ENCODE assay signal across 9 cellular contexts in genomic region chr20:46040902-46041535, GRCh38. TPM values are rescaled to one million over a fixed set of nuclear protein-coding genes. Genes with fewer than 3 reads are reported as not detected.
DNase-seq lines count a peak whose midpoint lies in the region; ATAC-seq and TF ChIP-seq lines count a peak whose summit lies in the region.
"Had no signal": no experiment of that assay in that cellular context is flagged by ENCODE, and none has a peak within 500 bp of the region (broad histone marks: within the 10 kb centered on the region; RNA-seq: fewer than 3 reads in every experiment).

No MANE protein-coding gene starts in this region.

- H4K91ac ChIP-seq in H9 (ENCODE audit: insufficient read length, low read depth, low read length) = no peak overlapping the region

- H3K27me3 ChIP-seq in H9 (ENCODE audit: insufficient read depth, low read length) = peaks cover 3% of the 10 kb centered on the region; the same call in 1 of the 2 replicates
- no peaks in the 10 kb centered on the region for H3K27me3 ChIP-seq in SJCRH30
- H3K27me3 ChIP-seq in aorta (ENCODE audit: control insufficient read depth in 1 of 2, insufficient read depth in 2 of 2, low read length in 1 of 2) = no peaks in the 10 kb centered on the region

- no peaks in the 10 kb centered on the region for H3K36me3 Mint-ChIP-seq in H9 (ENCODE audit: insufficient read depth in 1 of 3, low read depth in 3 of 3)

- DNase-seq in H9 (peak; percentile 79), SJCRH30 (peak; percentile 77 to 89), T47D (ENCODE audit: low read depth in 1 of 2, low spot score in 1 of 2) (peak; percentile 76 to 80), renal cortical epithelial cell (ENCODE audit: low read depth) (peak; percentile 13), pons (ENCODE audit: low spot score) (no peak), aorta (no peak)

- no peak overlapping the region for H3K27ac Mint-ChIP-seq in H9
- H3K27ac Mint-ChIP-seq: dendritic cell treated with granulocyte-macrophage colony-stimulating factor and Interleukin-4, amounts not matched to agents 40 ng/mL and 50 ng/mL, for 4 days had no signal

- H2AFZ ChIP-seq in H9 (ENCODE audit: low read length) = no peak overlapping the region

- H2BK5ac ChIP-seq in H9 (ENCODE audit: insufficient read length, low read length) = no peak overlapping the region

- H3K27ac ChIP-seq in H9 (ENCODE audit: insufficient read length, low read depth, low read length) (no peak overlapping the region), SJCRH30 (no peak overlapping the region), aorta (ENCODE audit: low read depth in 1 of 2, low read length in 2 of 2) (no peak overlapping the region)

- TF ChIP-seq CTCF in H9 (conservative IDR thresholded peaks at IDR 0.05) = no peak

- no peak overlapping the region for H3K4me3 Mint-ChIP-seq in H9
- H3K4me3 Mint-ChIP-seq: dendritic cell treated with granulocyte-macrophage colony-stimulating factor and Interleukin-4, amounts not matched to agents 40 ng/mL and 50 ng/mL, for 4 days had no signal

- H3K79me2 ChIP-seq in H9 (ENCODE audit: insufficient read depth, low read length) = no peaks in the 10 kb centered on the region

- intact Hi-C loops in aorta (cut with DNase I) = no loop called here

- H3K36me3 ChIP-seq in SJCRH30 (no peaks in the 10 kb centered on the region), aorta (ENCODE audit: control insufficient read depth in 1 of 2, insufficient read depth in 2 of 2, low read length in 1 of 2) (no peaks in the 10 kb centered on the region)

- H3K14ac ChIP-seq in H9 (ENCODE audit: insufficient read depth, low read length) = no peak overlapping the region

- no peak overlapping the region for H2BK20ac ChIP-seq in H9 (ENCODE audit: low read depth, low read length, poor library complexity, severe bottlenecking)

- peaks cover 14 to 41% of the 10 kb centered on the region in 2 experiments for H3K4me1 Mint-ChIP-seq in H9

- H2BK12ac ChIP-seq in H9 (ENCODE audit: insufficient read length, low read depth, low read length) = no peak overlapping the region

- H3K4me3 ChIP-seq in SJCRH30 (no peak overlapping the region), aorta (ENCODE audit: low read length in 2 of 2) (no peak overlapping the region)

- no CpG with 5 or more reads among the region's 18 CpGs for WGBS in H9 (ENCODE audit: extremely low coverage, insufficient read length, low lambda C conversion rate)
- 22 to 24% methylated on average over 18 of the region's 18 CpGs for WGBS in aorta, 2 donors

- no peak overlapping the region for H3K4me2 ChIP-seq in H9 (ENCODE audit: insufficient read depth, insufficient read length, low read length)

- peaks cover 2% of the 10 kb centered on the region for H4K20me1 ChIP-seq in H9 (ENCODE audit: control insufficient read depth, insufficient read depth, insufficient read length)

- no peak overlapping the region for H4K5ac ChIP-seq in H9 (ENCODE audit: insufficient read length, low read depth, low read length)

- ATAC-seq in aorta (ENCODE audit: low FRiP score) = no peak
- ATAC-seq in GM21528 (IDR thresholded peaks at IDR 0.05; ENCODE audit: low FRiP score, unreplicated experiment) = no peak
- ATAC-seq in HG03520 (IDR thresholded peaks at IDR 0.05; ENCODE audit: unreplicated experiment) = no peak

- H3K56ac ChIP-seq in H9 (ENCODE audit: insufficient read length, low read depth, low read length) = no peak overlapping the region

- H2AK5ac ChIP-seq in H9 (ENCODE audit: insufficient read length, low read length) = no peak overlapping the region

- no peak overlapping the region for H3K23ac ChIP-seq in H9 (ENCODE audit: insufficient read length, low read depth, low read length)

- H3K9me3 Mint-ChIP-seq in H9 = no peaks in the 10 kb centered on the region
- H3K9me3 Mint-ChIP-seq: dendritic cell treated with granulocyte-macrophage colony-stimulating factor and Interleukin-4, amounts not matched to agents 40 ng/mL and 50 ng/mL, for 4 days had no signal

- in situ Hi-C loops in T47D (cut with HindIII; ENCODE audit: low pct_unique_long_range_greater_than_20kb, low sequenced_read_pairs) = no loop called here

- no peaks in the 10 kb centered on the region for H3K23me2 ChIP-seq in H9 (ENCODE audit: insufficient read length, low read depth, low read length, poor library complexity, severe bottlenecking)

- H3K9ac ChIP-seq in H9 (ENCODE audit: extremely low read depth, insufficient read length, low read length) = no peak overlapping the region

- no peak overlapping the region for H2BK120ac ChIP-seq in H9 (ENCODE audit: low read depth, low read length, poor library complexity, severe bottlenecking)

- H3K9me3 ChIP-seq in H9 (ENCODE audit: control insufficient read depth, low read depth, low read length) = no peaks in the 10 kb centered on the region
- H3K9me3 ChIP-seq in SJCRH30 (replicated peaks) = no peaks in the 10 kb centered on the region
- peaks cover 2% of the 10 kb centered on the region for H3K9me3 ChIP-seq in aorta (ENCODE audit: control insufficient read depth, low read length)

- H3K79me1 ChIP-seq in H9 (ENCODE audit: insufficient read depth, low read depth, low read length, poor library complexity, severe bottlenecking) = no peaks in the 10 kb centered on the region

- H3K4me1 ChIP-seq in H9 (ENCODE audit: insufficient read depth, low read length) (no peaks in the 10 kb centered on the region; the same call in 1 of the 2 replicates), SJCRH30 (no peaks in the 10 kb centered on the region), aorta (ENCODE audit: control insufficient read depth in 1 of 2, insufficient read depth in 2 of 2, low read length in 2 of 2) (no peaks in the 10 kb centered on the region)

- H3K27me3 Mint-ChIP-seq in H9 (ENCODE audit: low read depth) = peaks cover 80% of the 10 kb centered on the region

- H3K4ac ChIP-seq in H9 (ENCODE audit: low read depth, low read length) = no peak overlapping the region

- H3K18ac ChIP-seq in H9 (ENCODE audit: insufficient read length, low read depth, low read length) = no peak overlapping the region

- H2BK15ac ChIP-seq in H9 (ENCODE audit: low read depth, low read length) = no peak overlapping the region

- H4K8ac ChIP-seq in H9 (replicated peaks; ENCODE audit: insufficient read length, low read depth, low read length) = no peak overlapping the region

- no peak overlapping the region for H3T11ph ChIP-seq in H9 (ENCODE audit: low read length)

RNA-seq across cellular contexts. Expression of gene SLC12A5, which starts 12.0 kb away (rescaled TPM):
- total RNA-seq in H9 (2021) (7.3 and 8.7 TPM in 2 replicates), renal cortical epithelial cell (0.17 and 0.55 TPM in 2 replicates), aorta (1 to 10 TPM in 1 of 2 donors, under 1 TPM in 1; 0.94 to 2.4 TPM)
- total RNA-seq in SJCRH30 (2014; rRNA removed; shearing (Covaris generic)) = 3.8 and 8.6 TPM in 2 replicates
- polyA plus RNA-seq in aorta = not detected

RNA-seq across cellular contexts. Expression of gene MMP9, which starts 32.3 kb away (rescaled TPM):
- 2.0 and 2.7 TPM in 2 replicates for total RNA-seq in H9 (2021)
- 0.06 TPM in 1 of 2 replicates, not detected in the other for total RNA-seq in SJCRH30 (2014; rRNA removed; shearing (Covaris generic))
- total RNA-seq in renal cortical epithelial cell = 0.87 TPM in 1 of 2 replicates, not detected in the other
- total RNA-seq in aorta = 1 to 10 TPM; 5.1 to 6.0 TPM
- polyA plus RNA-seq in aorta = 1 to 10 TPM in 1 of 2 donors, under 1 TPM in 1; 0.15 to 3.1 TPM

RNA-seq across cellular contexts. Expression of gene NCOA5, which starts 48.7 kb away (rescaled TPM):
- total RNA-seq in H9 (2021) = 55.7 and 60.1 TPM in 2 replicates
- 49.5 and 50.5 TPM in 2 replicates for total RNA-seq in SJCRH30 (2014; rRNA removed; shearing (Covaris generic))
- 6.1 and 25.3 TPM in 2 replicates for total RNA-seq in renal cortical epithelial cell
- 10 to 100 TPM; 18.6 to 23.7 TPM for total RNA-seq in aorta
- polyA plus RNA-seq in aorta = 10 to 100 TPM in 1 of 2 donors, 1 to 10 TPM in 1; 8.5 to 10.4 TPM

Comparison
In these comparisons a context has a peak if more than half of its experiments do, and no peak if none do; other contexts are left out.
1. DNase-seq: peak in H9 (single experiment), SJCRH30 (2 of 2), T47D (2 of 2) and renal cortical epithelial cell (single experiment); none in pons (single experiment) and aorta (0 of 2).